Comparison of ENCODE assay signal across 18 cellular contexts in the genomic region with DNA sequence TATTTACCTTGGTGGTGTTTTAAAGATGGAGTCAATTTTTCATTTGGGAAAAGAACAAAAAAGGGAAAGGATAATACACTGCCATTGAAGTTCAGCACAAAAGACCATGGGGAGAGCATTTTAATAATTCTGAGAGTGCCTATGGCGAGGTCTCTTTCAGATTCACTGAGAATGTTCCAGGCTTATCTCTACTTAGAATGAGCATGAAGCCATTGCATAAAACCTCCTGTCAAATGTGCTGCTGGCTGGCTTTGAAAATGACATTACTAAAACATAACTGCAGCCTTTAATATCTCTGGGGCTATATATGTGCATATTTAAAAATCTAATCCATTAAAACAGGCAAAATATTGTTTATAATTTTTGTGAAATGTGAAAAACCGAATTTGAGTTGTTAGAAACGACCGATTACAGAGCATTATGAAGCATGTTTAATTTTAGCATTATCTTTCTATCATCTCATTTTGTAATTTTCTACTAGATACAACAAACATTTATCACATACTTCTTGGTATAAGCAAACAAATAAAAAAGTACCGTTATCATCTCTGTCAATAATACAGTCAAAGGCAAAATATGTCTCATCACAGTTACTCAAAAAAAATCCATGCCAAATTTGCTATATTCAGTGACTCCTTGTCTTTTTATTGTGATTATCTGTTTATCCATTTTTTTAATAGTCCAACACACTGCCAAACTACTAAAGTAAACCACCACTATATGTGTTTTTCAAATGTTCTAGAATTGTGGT. TPM values are rescaled to one million over a fixed set of nuclear protein-coding genes. Genes with fewer than 3 reads are reported as not detected.
A peak's percentile ranks its signal among the peaks of the same experiment; 100 is the strongest.
DNase-seq lines count a peak whose midpoint lies in the region; ATAC-seq and TF ChIP-seq lines count a peak whose summit lies in the region.
"Had no signal": no experiment of that assay in that cellular context is flagged by ENCODE, and none has a peak within 500 bp of the region (broad histone marks: within the 10 kb centered on the region; RNA-seq: fewer than 3 reads in every experiment).

No MANE protein-coding gene starts in this region.

- H3K27ac Mint-ChIP-seq in MCF 10A (ENCODE audit: low read depth, unreplicated experiment): peak overlapping the region; percentile 57
- no peak overlapping the region for H3K27ac Mint-ChIP-seq in Caco-2 (ENCODE audit: unreplicated experiment)
- H3K27ac Mint-ChIP-seq: B cell; CD8-positive, alpha-beta T cell; H9; IgD-negative memory B cell had no signal

- H3K27ac ChIP-seq in mammary epithelial cell (ENCODE audit: insufficient read depth, low read depth, low read length): no peak overlapping the region
- H3K27ac ChIP-seq in PC-3 (ENCODE audit: low read length): no peak overlapping the region
- H3K27ac ChIP-seq in gastroesophageal sphincter: no peak overlapping the region
- H3K27ac ChIP-seq in body of pancreas: no peak overlapping the region
- H3K27ac ChIP-seq: BLaER1 treated with 17β-estradiol and CSF1 and Interleukin-3, amounts not matched to agents 10 nM and 100 nM had no signal

- H4K20me1 ChIP-seq in mammary epithelial cell (ENCODE audit: insufficient read depth, low read length): no peaks in the 10 kb centered on the region
- no peaks in the 10 kb centered on the region for H4K20me1 ChIP-seq in PC-3 (ENCODE audit: low read length)
- H4K20me1 ChIP-seq: BLaER1 treated with 17β-estradiol and CSF1 and Interleukin-3, amounts not matched to agents 10 nM and 100 nM had no signal

- peaks cover 50% of the 10 kb centered on the region for H3K36me3 Mint-ChIP-seq in MCF 10A (ENCODE audit: insufficient read depth, unreplicated experiment)
- peaks cover 97% of the 10 kb centered on the region for H3K36me3 Mint-ChIP-seq in Caco-2 (ENCODE audit: insufficient read depth, unreplicated experiment)
- H3K36me3 Mint-ChIP-seq: CD8-positive, alpha-beta T cell had no signal

- H3K4me2 ChIP-seq in mammary epithelial cell (ENCODE audit: insufficient read depth, low read depth, low read length) (no peak overlapping the region), PC-3 (ENCODE audit: low read length) (0 out of 2 replicates have a peak overlapping the region, but pooled peaks have one; percentile 28)
- H3K4me2 ChIP-seq: BLaER1 treated with 17β-estradiol and CSF1 and Interleukin-3, amounts not matched to agents 10 nM and 100 nM had no signal

- dilution Hi-C loops in mammary epithelial cell (cut with HindIII; ENCODE audit: low sequenced_read_pairs): no loop called here

- no peak overlapping the region for H3K4me3 ChIP-seq in mammary epithelial cell (replicated peaks in 1 of 3; ENCODE audit: insufficient read depth in 1 of 3, low read depth in 2 of 3, low read length in 3 of 3)
- no peak overlapping the region for H3K4me3 ChIP-seq in Caco-2 (ENCODE audit: low read depth, low read length)
- no peak overlapping the region for H3K4me3 ChIP-seq in PC-3 (ENCODE audit: low read length)
- H3K4me3 ChIP-seq in gastroesophageal sphincter: no peak overlapping the region
- no peak overlapping the region for H3K4me3 ChIP-seq in body of pancreas
- H3K4me3 ChIP-seq: BLaER1 treated with 17β-estradiol and CSF1 and Interleukin-3, amounts not matched to agents 10 nM and 100 nM; GM12878 had no signal

- H3K27me3 ChIP-seq in mammary epithelial cell (ENCODE audit: insufficient read depth, low read length): no peaks in the 10 kb centered on the region
- no peaks in the 10 kb centered on the region for H3K27me3 ChIP-seq in Caco-2 (replicated peaks; ENCODE audit: control insufficient read depth, insufficient read depth, low read length)
- no peaks in the 10 kb centered on the region for H3K27me3 ChIP-seq in PC-3 (ENCODE audit: low read length)
- no peaks in the 10 kb centered on the region for H3K27me3 ChIP-seq in gastroesophageal sphincter
- H3K27me3 ChIP-seq in body of pancreas: no peaks in the 10 kb centered on the region
- H3K27me3 ChIP-seq: BLaER1 treated with 17β-estradiol and CSF1 and Interleukin-3, amounts not matched to agents 10 nM and 100 nM had no signal

- 98% methylated on average over 5 of the region's 5 CpGs for WGBS in mammary epithelial cell (ENCODE audit: low coverage, missing lambda C conversion rate)
- 52 to 60% methylated on average over 5 of the region's 5 CpGs for WGBS in gastroesophageal sphincter (ENCODE audit: low coverage in 1 of 2), 2 donors
- WGBS in body of pancreas, 2 donors: 80 to 81% methylated on average over 5 of the region's 5 CpGs

- H2AFZ ChIP-seq in mammary epithelial cell (ENCODE audit: low read depth, low read length) (no peak overlapping the region), PC-3 (ENCODE audit: low read length) (no peak overlapping the region)

- CTCF ChIA-PET in MCF 10A (lab: Yijun Ruan, JAX): no interaction called here
- CTCF ChIA-PET in mammary epithelial cell (lab: Charles Lee; ENCODE audit: low non-redundant PET): no interaction called here
- CTCF ChIA-PET in Caco-2 (lab: Charles Lee): no interaction called here
- CTCF ChIA-PET in PC-3 (lab: Charles Lee): no interaction called here

- H3K4me3 Mint-ChIP-seq in MCF 10A (ENCODE audit: unreplicated experiment) (no peak overlapping the region), Caco-2 (ENCODE audit: unreplicated experiment) (no peak overlapping the region)
- H3K4me3 Mint-ChIP-seq: B cell; CD8-positive, alpha-beta T cell; H9; IgD-negative memory B cell had no signal

- no peak for TF ChIP-seq EP300 in gastroesophageal sphincter (IDR thresholded peaks at IDR 0.05)

- H3K27me3 Mint-ChIP-seq in MCF 10A (ENCODE audit: insufficient read depth, unreplicated experiment) (no peaks in the 10 kb centered on the region), Caco-2 (ENCODE audit: insufficient read depth, unreplicated experiment) (no peaks in the 10 kb centered on the region)

- POLR2A ChIA-PET in MCF 10A (lab: Yijun Ruan, JAX): no interaction called here
- POLR2A ChIA-PET in Caco-2 (lab: Charles Lee): no interaction called here
- POLR2A ChIA-PET in PC-3 (lab: Charles Lee; ENCODE audit: unreplicated experiment): no interaction called here

- DNase-seq in MCF 10A (ENCODE audit: unreplicated experiment) (no peak), mammary epithelial cell (no peak), Caco-2 (no peak), PC-3 (peak; percentile 42), body of pancreas (no peak)
- DNase-seq: 8988T; CD8-positive, alpha-beta T cell; DMS 273 treated with DMSO at 0.1 percent for 48 hours; DMS53; DND-41; EL; H9 had no signal

- in situ Hi-C loops in mammary epithelial cell (cut with MboI; ENCODE audit: low sequenced_read_pairs in 2 of 2): no loop called here

- no peaks in the 10 kb centered on the region for H3K9me3 ChIP-seq in mammary epithelial cell (replicated peaks; ENCODE audit: insufficient read depth, low read length)
- no peaks in the 10 kb centered on the region for H3K9me3 ChIP-seq in Caco-2
- H3K9me3 ChIP-seq in PC-3 (ENCODE audit: low read length): no peaks in the 10 kb centered on the region
- peaks cover 0 to 7% (median 0%) of the 10 kb centered on the region in 3 donors for H3K9me3 ChIP-seq in gastroesophageal sphincter
- H3K9me3 ChIP-seq in body of pancreas: no peaks in the 10 kb centered on the region

- ATAC-seq in PC-3 (peak; percentile 85), gastroesophageal sphincter (no peak), GM18907 (IDR thresholded peaks at IDR 0.05; ENCODE audit: unreplicated experiment) (no peak), body of pancreas (no peak)
- ATAC-seq: CD8-positive, alpha-beta T cell; GM12878 had no signal

- BruUV-seq in MCF 10A (replicated peaks; lab: Mats Ljungman, UMichigan) (TSS peak; percentile 25), mammary epithelial cell (replicated peaks; lab: Mats Ljungman, UMichigan) (no TSS peak), Caco-2 (replicated peaks; lab: Mats Ljungman, UMichigan) (TSS peak; percentile 20), PC-3 (replicated peaks; lab: Mats Ljungman, UMichigan) (no TSS peak)

- H3K9ac ChIP-seq in mammary epithelial cell (ENCODE audit: insufficient read depth, low read length) (no peak overlapping the region), PC-3 (ENCODE audit: low read length) (no peak overlapping the region)
- H3K9ac ChIP-seq: BLaER1 treated with 17β-estradiol and CSF1 and Interleukin-3, amounts not matched to agents 10 nM and 100 nM had no signal

- H3K79me2 ChIP-seq in mammary epithelial cell (ENCODE audit: insufficient read depth, low read length) (no peaks in the 10 kb centered on the region), PC-3 (ENCODE audit: low read length) (no peaks in the 10 kb centered on the region)

- H3K4me1 Mint-ChIP-seq in MCF 10A (ENCODE audit: insufficient read depth, unreplicated experiment) (no peaks in the 10 kb centered on the region), Caco-2 (ENCODE audit: low read depth, unreplicated experiment) (no peaks in the 10 kb centered on the region)
- H3K4me1 Mint-ChIP-seq: B cell, H9 had no signal

- H3K9me2 ChIP-seq in PC-3 (replicated peaks; ENCODE audit: low read length): no peaks in the 10 kb centered on the region

- no peaks in the 10 kb centered on the region for H3F3A ChIP-seq in PC-3 (ENCODE audit: low read length, unreplicated experiment)

- H3K9me3 Mint-ChIP-seq in MCF 10A (ENCODE audit: unreplicated experiment) (no peaks in the 10 kb centered on the region), Caco-2 (ENCODE audit: unreplicated experiment) (peaks cover 5% of the 10 kb centered on the region)

- TF ChIP-seq CTCF in MCF 10A (IDR thresholded peaks at IDR 0.05; ENCODE audit: unreplicated experiment): no peak
- no peak for TF ChIP-seq CTCF in mammary epithelial cell (conservative IDR thresholded peaks at IDR 0.05 in 1 of 2, IDR thresholded peaks at IDR 0.05 in 1 of 2; ENCODE audit: extremely low read depth in 1 of 2, insufficient read depth in 1 of 2, low read depth in 1 of 2, low read length in 2 of 2)
- TF ChIP-seq CTCF in Caco-2 (IDR thresholded peaks at IDR 0.05; ENCODE audit: insufficient read depth in 1 of 2, low read depth in 1 of 2, low read length in 1 of 2, severe bottlenecking in 1 of 2, unreplicated experiment in 1 of 2): no peak
- TF ChIP-seq CTCF in PC-3 (conservative IDR thresholded peaks at IDR 0.05; ENCODE audit: low read depth, low read length): no peak
- TF ChIP-seq CTCF in gastroesophageal sphincter (IDR thresholded peaks at IDR 0.05): no peak
- no peak for TF ChIP-seq CTCF in body of pancreas (IDR thresholded peaks at IDR 0.05)

- intact Hi-C loops in MCF 10A (cut with micrococcal nuclease): no loop called here
- intact Hi-C loops in mammary epithelial cell (cut with micrococcal nuclease): no loop called here
- intact Hi-C loops in Caco-2 (cut with micrococcal nuclease; ENCODE audit: unreplicated experiment): no loop called here
- intact Hi-C loops in PC-3 (cut with micrococcal nuclease): no loop called here
- intact Hi-C loops in body of pancreas (cut with DNase I): no loop called here

- H3K36me3 ChIP-seq in mammary epithelial cell (ENCODE audit: insufficient read depth, low read length): peaks cover 8% of the 10 kb centered on the region
- peaks cover 4% of the 10 kb centered on the region; the same call in 1 of the 2 replicates for H3K36me3 ChIP-seq in Caco-2 (ENCODE audit: control insufficient read depth, insufficient read depth, low read length)
- no peaks in the 10 kb centered on the region for H3K36me3 ChIP-seq in PC-3 (ENCODE audit: low read depth, low read length)
- no peaks in the 10 kb centered on the region for H3K36me3 ChIP-seq in gastroesophageal sphincter
- H3K36me3 ChIP-seq in body of pancreas (replicated peaks in 1 of 2; ENCODE audit: insufficient read depth in 1 of 2, low read depth in 2 of 2): no peaks in the 10 kb centered on the region
- H3K36me3 ChIP-seq: BLaER1 treated with 17β-estradiol and CSF1 and Interleukin-3, amounts not matched to agents 10 nM and 100 nM had no signal

- TF ChIP-seq POLR2A in gastroesophageal sphincter (IDR thresholded peaks at IDR 0.05) (no peak), body of pancreas (IDR thresholded peaks at IDR 0.05) (no peak)

- H3K4me1 ChIP-seq in mammary epithelial cell (ENCODE audit: insufficient read depth, low read length) (no peaks in the 10 kb centered on the region), Caco-2 (no peaks in the 10 kb centered on the region), PC-3 (ENCODE audit: insufficient read depth, low read length) (peaks cover 10% of the 10 kb centered on the region; the same call in 1 of the 2 replicates), gastroesophageal sphincter (no peaks in the 10 kb centered on the region), body of pancreas (no peaks in the 10 kb centered on the region)
- H3K4me1 ChIP-seq: BLaER1 treated with 17β-estradiol and CSF1 and Interleukin-3, amounts not matched to agents 10 nM and 100 nM had no signal

RNA-seq across cellular contexts. Expression of a gene that starts 45.7 kb away (rescaled TPM):
- 27.2 and 30.1 TPM in 2 replicates for total RNA-seq in MCF 10A (2022)
- 10 to 100 TPM; 31.5 to 37.5 TPM for total RNA-seq in mammary epithelial cell
- 25.6 TPM for polyA plus RNA-seq in mammary epithelial cell
- polyA minus RNA-seq in mammary epithelial cell: 8.5 TPM
- 48.7 and 56.6 TPM in 2 replicates for total RNA-seq in Caco-2 (2022)
- 31.4 and 37.4 TPM in 2 replicates for total RNA-seq in PC-3 (2014; rRNA removed)
- 10 to 100 TPM; 13.2 to 24.0 (median 16.7) TPM for total RNA-seq in gastroesophageal sphincter
- total RNA-seq in body of pancreas: 10 to 100 TPM in 1 of 2 donors, 1 to 10 TPM in 1; 8.6 to 16.9 TPM
